Comparison of ENCODE assay signal across 10 cellular contexts in the genomic region with DNA sequence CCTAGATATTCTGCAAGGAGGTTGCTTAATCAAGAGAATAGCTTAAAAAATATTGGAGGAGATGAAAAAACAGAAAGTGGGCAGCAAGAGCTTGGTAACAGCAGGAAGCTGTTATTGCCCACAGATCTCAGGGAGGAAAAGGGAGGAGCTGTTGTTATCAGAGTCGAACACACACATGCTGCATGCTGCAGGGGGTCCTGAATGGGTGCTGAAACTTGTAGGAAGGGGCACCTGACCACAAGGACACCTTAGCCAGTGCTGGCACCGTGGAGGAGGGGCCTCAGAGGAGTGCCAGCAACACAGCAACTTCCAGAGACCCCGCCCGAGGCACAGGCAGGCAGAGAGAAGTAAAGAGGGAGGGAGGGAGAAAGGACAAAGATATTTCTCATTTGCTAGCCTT.
DNase-seq lines count a peak whose midpoint lies in the region; ATAC-seq lines count a peak whose summit lies in the region.
"Had no signal": no experiment of that assay in that cellular context is flagged by ENCODE, and none has a peak within 500 bp of the region (broad histone marks: within the 10 kb centered on the region; RNA-seq: fewer than 3 reads in every experiment).

No MANE protein-coding gene starts in this region.

- peak overlapping the region; percentile 74 for H3K4me3 Mint-ChIP-seq in activated CD4-positive, alpha-beta T cell treated with anti-CD3 and anti-CD28 coated beads, Interleukin-2, amount 10 ng/mL, durations not matched to agents 7 days and 5 days
- peak overlapping the region; percentile 80 to 85 for H3K4me3 Mint-ChIP-seq in activated T-cell treated with anti-CD3 and anti-CD28 coated beads, Interleukin-2, amount 50 U/mL, for 72 hours
- H3K4me3 Mint-ChIP-seq in naive thymus-derived CD8-positive, alpha-beta T cell: peak overlapping the region; percentile 81 to 97 (median 91)

- H3K36me3 Mint-ChIP-seq in activated CD4-positive, alpha-beta T cell treated with anti-CD3 and anti-CD28 coated beads, Interleukin-2, amount 10 ng/mL, durations not matched to agents 7 days and 5 days (ENCODE audit: low read depth): no peaks in the 10 kb centered on the region
- H3K36me3 Mint-ChIP-seq in activated T-cell treated with anti-CD3 and anti-CD28 coated beads, Interleukin-2, amount 50 U/mL, for 72 hours (ENCODE audit: insufficient read depth in 2 of 2): no peaks in the 10 kb centered on the region
- H3K36me3 Mint-ChIP-seq in naive thymus-derived CD8-positive, alpha-beta T cell: peaks cover 3 to 24% (median 10%) of the 10 kb centered on the region in 3 donors

- CTCF ChIA-PET in activated CD4-positive, alpha-beta T cell treated with anti-CD3 and anti-CD28 coated beads, Interleukin-2, amount 10 ng/mL, durations not matched to agents 7 days and 5 days (lab: Charles Lee): no interaction called here

- no peaks in the 10 kb centered on the region for H3K27me3 Mint-ChIP-seq in activated CD4-positive, alpha-beta T cell treated with anti-CD3 and anti-CD28 coated beads, Interleukin-2, amount 10 ng/mL, durations not matched to agents 7 days and 5 days
- no peaks in the 10 kb centered on the region for H3K27me3 Mint-ChIP-seq in activated T-cell treated with anti-CD3 and anti-CD28 coated beads, Interleukin-2, amount 50 U/mL, for 72 hours (ENCODE audit: low read depth)
- no peaks in the 10 kb centered on the region for H3K27me3 Mint-ChIP-seq in naive thymus-derived CD8-positive, alpha-beta T cell

- H3K27ac Mint-ChIP-seq in activated CD4-positive, alpha-beta T cell treated with anti-CD3 and anti-CD28 coated beads, Interleukin-2, amount 10 ng/mL, durations not matched to agents 7 days and 5 days: peak overlapping the region; percentile 98
- peak overlapping the region; percentile 92 for H3K27ac Mint-ChIP-seq in activated T-cell treated with anti-CD3 and anti-CD28 coated beads, Interleukin-2, amount 50 U/mL, for 72 hours
- H3K27ac Mint-ChIP-seq in naive thymus-derived CD8-positive, alpha-beta T cell: peak overlapping the region; percentile 95 to 100 (median 100)

- H3K4me1 Mint-ChIP-seq in activated CD4-positive, alpha-beta T cell treated with anti-CD3 and anti-CD28 coated beads, Interleukin-2, amount 10 ng/mL, durations not matched to agents 7 days and 5 days: peaks cover 26% of the 10 kb centered on the region
- peaks cover 45% of the 10 kb centered on the region for H3K4me1 Mint-ChIP-seq in activated T-cell treated with anti-CD3 and anti-CD28 coated beads, Interleukin-2, amount 50 U/mL, for 72 hours (ENCODE audit: low read depth)
- H3K4me1 Mint-ChIP-seq in naive thymus-derived CD8-positive, alpha-beta T cell: peaks cover 40 to 87% (median 79%) of the 10 kb centered on the region in 4 donors

- ATAC-seq in activated T-cell treated with anti-CD3 and anti-CD28 coated beads, Interleukin-2, amount 50 U/mL, for 72 hours (replicated peaks in 1 of 2): peak; percentile 40 to 47
- peak; percentile 81 to 86 for ATAC-seq in naive thymus-derived CD8-positive, alpha-beta T cell
- ATAC-seq in HG03135 (IDR thresholded peaks at IDR 0.05; ENCODE audit: unreplicated experiment): no peak
- ATAC-seq: psoas muscle had no signal

- H3K9me3 Mint-ChIP-seq in activated CD4-positive, alpha-beta T cell treated with anti-CD3 and anti-CD28 coated beads, Interleukin-2, amount 10 ng/mL, durations not matched to agents 7 days and 5 days: no peaks in the 10 kb centered on the region
- H3K9me3 Mint-ChIP-seq in activated T-cell treated with anti-CD3 and anti-CD28 coated beads, Interleukin-2, amount 50 U/mL, for 72 hours: peaks cover 0 to 2% of the 10 kb centered on the region in 2 donors
- H3K9me3 Mint-ChIP-seq in naive thymus-derived CD8-positive, alpha-beta T cell: peaks cover 0 to 29% (median 6%) of the 10 kb centered on the region in 9 donors

- POLR2A ChIA-PET in activated CD4-positive, alpha-beta T cell treated with anti-CD3 and anti-CD28 coated beads, Interleukin-2, amount 10 ng/mL, durations not matched to agents 7 days and 5 days (lab: Charles Lee): no interaction called here
- POLR2A ChIA-PET in naive thymus-derived CD8-positive, alpha-beta T cell (lab: Charles Lee): interaction anchor here (0.6 to 6.6 kb wide), 17 partner anchors 14 to 160 kb away, joined by 3 to 87 read pairs (median 6); no protein-coding TSS in a partner anchor

- peak; percentile 15 for DNase-seq in activated CD4-positive, alpha-beta T cell treated with anti-CD3 and anti-CD28 coated beads, Interleukin-2, amount 10 ng/mL, durations not matched to agents 7 days and 5 days
- DNase-seq in activated CD4-positive, alpha-beta T cell treated with anti-CD3 and anti-CD28 coated beads for 48 hours: no peak
- DNase-seq in NCI-H69 (lab: John Stamatoyannopoulos, UW): peak; percentile 65
- DNase-seq in activated T-cell treated with anti-CD3 and anti-CD28 coated beads, Interleukin-2, amount 50 U/mL, for 72 hours: no peak
- DNase-seq in naive thymus-derived CD8-positive, alpha-beta T cell: peak in 8 of 10 donors; percentile 17 to 76 (median 48)
- DNase-seq in inferior parietal cortex (ENCODE audit: extremely low spot score): no peak
- no peak for DNase-seq in NK-92 (lab: John Stamatoyannopoulos, UW; ENCODE audit: unreplicated experiment)
- DNase-seq: DMS 273 treated with DMSO at 0.1 percent for 48 hours, psoas muscle had no signal

Comparison
In these comparisons a context has a peak if more than half of its experiments do, and no peak if none do; other contexts are left out.
1. DNase-seq: peak in activated CD4-positive, alpha-beta T cell treated with anti-CD3 and anti-CD28 coated beads, Interleukin-2, amount 10 ng/mL, durations not matched to agents 7 days and 5 days (single experiment), NCI-H69 (single experiment) and naive thymus-derived CD8-positive, alpha-beta T cell (8 of 10); none in activated CD4-positive, alpha-beta T cell treated with anti-CD3 and anti-CD28 coated beads for 48 hours (single experiment), activated T-cell treated with anti-CD3 and anti-CD28 coated beads, Interleukin-2, amount 50 U/mL, for 72 hours (0 of 2), inferior parietal cortex (single experiment) and NK-92 (single experiment).
2. Peak in every context shown above with its lines, with median percentiles within 50 percentile points of each other: H3K27ac Mint-ChIP-seq and H3K4me3 Mint-ChIP-seq.